ENCODE assay signal across 1 cellular context in genomic region chr6:139977887-139978332, GRCh38.
TF ChIP-seq lines count a peak whose summit lies in the region.

No MANE protein-coding gene starts in this region.

TF ChIP-seq in IMR-90, 13 proteins besides CTCF, POLR2A, EP300 and RAD21 (continued from another document):
- TF ChIP-seq BHLHE40 (IDR thresholded peaks at IDR 0.05; ENCODE audit: low read depth, low read length), result peak; percentile 88
- peak; percentile 59; the same call in 1 of the 2 replicates for TF ChIP-seq FOS (IDR thresholded peaks at IDR 0.05; ENCODE audit: low read depth, low read length)
